8 cellular contexts compared by ENCODE assay signal in the genomic region with DNA sequence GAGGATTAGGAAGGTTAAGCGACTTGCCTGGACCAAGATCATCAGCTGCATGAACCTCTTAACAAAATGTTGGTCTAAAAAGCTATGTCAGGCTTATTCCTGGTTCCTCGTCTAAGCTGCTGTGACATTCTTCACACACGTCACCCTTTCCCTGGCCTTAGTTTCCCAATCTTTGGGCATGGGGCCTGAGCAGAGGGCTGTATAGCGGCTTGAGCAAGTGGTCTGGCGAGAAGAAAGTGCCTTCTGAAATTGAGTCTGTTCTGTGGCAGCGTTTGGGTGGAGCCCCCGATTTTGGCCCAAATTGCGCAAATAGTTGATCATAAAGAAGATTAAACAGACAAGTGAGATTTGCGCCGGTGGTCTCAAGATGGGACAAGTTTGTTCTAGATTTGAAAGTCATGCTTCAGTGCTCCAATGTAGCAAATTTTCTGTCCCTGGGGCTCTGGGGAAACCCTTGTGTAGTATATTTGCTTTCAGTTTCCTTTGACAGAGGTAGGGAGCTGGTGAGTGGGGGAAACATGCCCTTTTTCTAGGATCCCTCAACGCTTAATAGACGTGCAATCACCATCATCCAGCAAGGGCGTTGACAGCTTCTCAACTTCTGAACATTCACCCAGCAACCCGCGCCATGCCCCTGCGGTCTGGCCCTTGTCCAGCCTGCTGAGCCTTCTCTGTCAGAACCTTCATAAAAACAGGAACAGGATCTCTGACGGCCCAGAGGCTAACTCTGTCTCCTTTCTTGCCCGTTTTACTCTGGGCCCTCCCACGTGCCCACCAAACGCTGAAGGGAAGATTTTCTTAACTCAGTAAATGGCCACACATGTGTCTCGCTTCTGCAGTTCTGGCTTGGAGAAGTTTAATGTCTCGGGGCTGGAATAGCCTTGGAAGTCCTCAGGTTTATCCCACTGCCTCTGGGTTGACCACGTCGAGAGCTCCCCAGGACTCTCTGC. TPM values are rescaled to one million over a fixed set of nuclear protein-coding genes. Genes with fewer than 3 reads are reported as not detected.
DNase-seq lines count a peak whose midpoint lies in the region; ATAC-seq and TF ChIP-seq lines count a peak whose summit lies in the region.

No MANE protein-coding gene starts in this region.

- H3K9me2 ChIP-seq in PC-3 (replicated peaks; ENCODE audit: low read length), result no peaks in the 10 kb centered on the region

- no peak overlapping the region for H3K9ac ChIP-seq in PC-3 (ENCODE audit: low read length)

- H3K36me3 ChIP-seq in left lung, result no peaks in the 10 kb centered on the region
- no peaks in the 10 kb centered on the region for H3K36me3 ChIP-seq in PC-3 (ENCODE audit: low read depth, low read length)

- no peaks in the 10 kb centered on the region for H3F3A ChIP-seq in PC-3 (ENCODE audit: low read length, unreplicated experiment)

- H3K27me3 ChIP-seq in left lung, result peaks cover 0 to 3% of the 10 kb centered on the region in 2 donors
- peaks cover 55% of the 10 kb centered on the region for H3K27me3 ChIP-seq in PC-3 (ENCODE audit: low read length)

- BruUV-seq in PC-3 (replicated peaks; lab: Mats Ljungman, UMichigan), result no TSS peak

- no peak overlapping the region for H2AFZ ChIP-seq in PC-3 (ENCODE audit: low read length)

- peaks cover 30% of the 10 kb centered on the region for H3K27me3 Mint-ChIP-seq in type B pancreatic cell

- TF ChIP-seq CTCF in left lung (IDR thresholded peaks at IDR 0.05), result no peak
- no peak for TF ChIP-seq CTCF in type B pancreatic cell (conservative IDR thresholded peaks at IDR 0.05)
- TF ChIP-seq CTCF in PC-3 (conservative IDR thresholded peaks at IDR 0.05; ENCODE audit: low read depth, low read length), result no peak

- H3K9me3 ChIP-seq in left lung, result no peaks in the 10 kb centered on the region
- no peaks in the 10 kb centered on the region for H3K9me3 ChIP-seq in PC-3 (ENCODE audit: low read length)

- H3K4me1 ChIP-seq in left lung, result peaks cover 0 to 19% of the 10 kb centered on the region in 2 donors
- H3K4me1 ChIP-seq in PC-3 (ENCODE audit: insufficient read depth, low read length), result no peaks in the 10 kb centered on the region

- ATAC-seq in GM19467 (IDR thresholded peaks at IDR 0.05; ENCODE audit: unreplicated experiment), result peak; percentile 56
- ATAC-seq in HG03520 (IDR thresholded peaks at IDR 0.05; ENCODE audit: unreplicated experiment), result peak; percentile 57
- ATAC-seq in left lung, result peak; percentile 87
- no peak for ATAC-seq in PC-3

- H3K36me3 Mint-ChIP-seq in type B pancreatic cell, result no peaks in the 10 kb centered on the region

- no peak overlapping the region for H3K4me3 Mint-ChIP-seq in type B pancreatic cell

- no peaks in the 10 kb centered on the region for H3K79me2 ChIP-seq in PC-3 (ENCODE audit: low read length)

- CTCF ChIA-PET in PC-3 (lab: Charles Lee), result no interaction called here

- peak; percentile 87 for DNase-seq in Daoy (ENCODE audit: low read depth)
- peak; percentile 71 for DNase-seq in activated CD8-positive, alpha-beta memory T cell treated with anti-CD3 and anti-CD28 coated beads, Interleukin-2, amount 50 U/mL, for 48 hours
- peak; percentile 86 to 93 for DNase-seq in left lung
- DNase-seq in type B pancreatic cell (ENCODE audit: extremely low spot score, unreplicated experiment), result peak; percentile 24
- DNase-seq in PC-3, result no peak
- DNase-seq in AG08396 (ENCODE audit: low spot score), result no peak

- H4K20me1 ChIP-seq in PC-3 (ENCODE audit: low read length), result no peaks in the 10 kb centered on the region

- no peaks in the 10 kb centered on the region for H3K9me3 Mint-ChIP-seq in type B pancreatic cell

- intact Hi-C loops in left lung (cut with DNase I) (no loop called here), PC-3 (cut with micrococcal nuclease) (no loop called here)

- H3K27ac ChIP-seq in left lung (peak overlapping the region in 1 of 2 donors; percentile 76), PC-3 (ENCODE audit: low read length) (no peak overlapping the region)

- no peak overlapping the region for H3K4me2 ChIP-seq in PC-3 (ENCODE audit: low read length)

- no peak overlapping the region for H3K27ac Mint-ChIP-seq in type B pancreatic cell

- no peaks in the 10 kb centered on the region for H3K4me1 Mint-ChIP-seq in type B pancreatic cell (ENCODE audit: unreplicated experiment)

- H3K4me3 ChIP-seq in left lung, result no peak overlapping the region
- no peak overlapping the region for H3K4me3 ChIP-seq in PC-3 (ENCODE audit: low read length)

- POLR2A ChIA-PET in PC-3 (lab: Charles Lee; ENCODE audit: unreplicated experiment), result no interaction called here

RNA-seq across cellular contexts. Expression of a gene that starts 58.4 kb away (rescaled TPM):
- 44.1 and 49.5 TPM in 2 replicates for total RNA-seq in Daoy (2014; rRNA removed; shearing (Covaris generic))
- total RNA-seq in left lung (100 to 1,000 TPM; 101 to 203 TPM), type B pancreatic cell (ENCODE audit: low replicate concordance) (261 and 278 TPM in 2 replicates), PC-3 (2014; rRNA removed) (not detected in 2 replicates)

Comparison
In these comparisons a context has a peak if more than half of its experiments do, and no peak if none do; other contexts are left out.
1. DNase-seq: peak in Daoy (single experiment), activated CD8-positive, alpha-beta memory T cell treated with anti-CD3 and anti-CD28 coated beads, Interleukin-2, amount 50 U/mL, for 48 hours (single experiment), left lung (2 of 2) and type B pancreatic cell (single experiment); none in PC-3 (single experiment) and AG08396 (single experiment).
2. RNA of a gene that starts 58.4 kb away (total RNA-seq): 261 to 278 TPM in type B pancreatic cell, 101 to 203 TPM in left lung and 44.1 to 49.5 TPM in Daoy; not detected in PC-3; every median in the first group is over 10 times any median in the second.